ENCODE assay signal across 8 cellular contexts in genomic region chr17:45050680-45051059, GRCh38. TPM values are rescaled to one million over a fixed set of nuclear protein-coding genes. Genes with fewer than 3 reads are reported as not detected.
DNase-seq lines count a peak whose midpoint lies in the region; ATAC-seq and TF ChIP-seq lines count a peak whose summit lies in the region.

No MANE protein-coding gene starts in this region.

- peak; percentile 58 for DNase-seq in DMS 273 (lab: John Stamatoyannopoulos, UW; ENCODE audit: unreplicated experiment)
- no peak for DNase-seq in DMS 273 treated with DMSO at 0.1 percent for 48 hours (lab: John Stamatoyannopoulos, UW)
- peak; percentile 38 for DNase-seq in activated T-cell treated with anti-CD3 and anti-CD28 coated beads, Interleukin-2, amount 50 U/mL, for 4 hours
- DNase-seq in foreskin keratinocyte = peak; percentile 35 to 70
- no peak for DNase-seq in NCI-H1694 treated with DMSO at 0.1 percent for 48 hours (lab: John Stamatoyannopoulos, UW)

- H3K79me2 ChIP-seq in Loucy (ENCODE audit: insufficient read depth, low read length) = peaks cover 31% of the 10 kb centered on the region

- H3K9me3 Mint-ChIP-seq in activated T-cell treated with anti-CD3 and anti-CD28 coated beads, Interleukin-2, amount 50 U/mL, for 4 hours = no peaks in the 10 kb centered on the region

- TF ChIP-seq CTCF in Loucy (conservative IDR thresholded peaks at IDR 0.05; ENCODE audit: low read length) = no peak
- TF ChIP-seq CTCF in foreskin keratinocyte (conservative IDR thresholded peaks at IDR 0.05) = no peak

- no peaks in the 10 kb centered on the region for H3K9me3 ChIP-seq in Loucy (ENCODE audit: insufficient read depth, low read depth, low read length)

- ATAC-seq in activated T-cell treated with anti-CD3 and anti-CD28 coated beads, Interleukin-2, amount 50 U/mL, for 4 hours = peak; percentile 22 to 24
- ATAC-seq in foreskin keratinocyte (no peak), GM21526 (IDR thresholded peaks at IDR 0.05; ENCODE audit: low FRiP score, unreplicated experiment) (no peak)

- no peaks in the 10 kb centered on the region for H3K9me2 ChIP-seq in Loucy (replicated peaks; ENCODE audit: low read depth, low read length)

- H2AFZ ChIP-seq in Loucy (ENCODE audit: low read length) = peak overlapping the region; percentile 76

- H3K36me3 ChIP-seq in Loucy (ENCODE audit: insufficient read depth, low read length) = no peaks in the 10 kb centered on the region
- H3K36me3 ChIP-seq in rectal smooth muscle tissue (ENCODE audit: control insufficient read depth, insufficient read depth, low read length) = no peaks in the 10 kb centered on the region

- H3K4me1 ChIP-seq in Loucy (ENCODE audit: insufficient read depth, low read length, poor library complexity, severe bottlenecking) (peaks cover 21% of the 10 kb centered on the region), foreskin keratinocyte (peaks cover 17% of the 10 kb centered on the region), rectal smooth muscle tissue (ENCODE audit: control insufficient read depth, insufficient read depth, low read length) (peaks cover 9% of the 10 kb centered on the region)

- H3K9ac ChIP-seq in Loucy (ENCODE audit: low read depth, low read length, poor library complexity, severe bottlenecking) (peak overlapping the region; percentile 99), rectal smooth muscle tissue (ENCODE audit: low read length) (peak overlapping the region; percentile 93)

- peak overlapping the region; percentile 87 for H3K4me2 ChIP-seq in Loucy (ENCODE audit: low read depth, low read length, poor library complexity, severe bottlenecking)

- no peaks in the 10 kb centered on the region for H3K27me3 ChIP-seq in Loucy (ENCODE audit: insufficient read depth, low read length, poor library complexity, severe bottlenecking)
- no peaks in the 10 kb centered on the region for H3K27me3 ChIP-seq in foreskin keratinocyte
- H3K27me3 ChIP-seq in rectal smooth muscle tissue (ENCODE audit: control insufficient read depth, insufficient read depth, low read length) = no peaks in the 10 kb centered on the region

- no peaks in the 10 kb centered on the region for H4K20me1 ChIP-seq in Loucy (ENCODE audit: insufficient read depth, low read length, poor library complexity, severe bottlenecking)

- H3K4me1 Mint-ChIP-seq in activated T-cell treated with anti-CD3 and anti-CD28 coated beads, Interleukin-2, amount 50 U/mL, for 4 hours (ENCODE audit: low read depth) = peaks cover 37% of the 10 kb centered on the region

- H3K27me3 Mint-ChIP-seq in activated T-cell treated with anti-CD3 and anti-CD28 coated beads, Interleukin-2, amount 50 U/mL, for 4 hours (ENCODE audit: low read depth) = no peaks in the 10 kb centered on the region

- H3K4me3 ChIP-seq in Loucy (ENCODE audit: low read length, poor library complexity, severe bottlenecking) (peak overlapping the region; percentile 91), rectal smooth muscle tissue (ENCODE audit: low read length) (peak overlapping the region; percentile 94)

- no peaks in the 10 kb centered on the region; the same call in 1 of the 2 replicates for H3F3A ChIP-seq in Loucy (ENCODE audit: low read depth)

- peak overlapping the region; percentile 93 for H3K27ac ChIP-seq in foreskin keratinocyte
- peak overlapping the region; percentile 94 for H3K27ac ChIP-seq in rectal smooth muscle tissue (ENCODE audit: low read depth, low read length)

- H3K4me3 Mint-ChIP-seq in activated T-cell treated with anti-CD3 and anti-CD28 coated beads, Interleukin-2, amount 50 U/mL, for 4 hours = peak overlapping the region; percentile 88

- peaks cover 2% of the 10 kb centered on the region for H3K36me3 Mint-ChIP-seq in activated T-cell treated with anti-CD3 and anti-CD28 coated beads, Interleukin-2, amount 50 U/mL, for 4 hours (ENCODE audit: insufficient read depth)

RNA-seq across cellular contexts. Expression of gene DCAKD, which starts 0.8 kb away (rescaled TPM):
- 10 to 100 TPM; 17.3 to 21.1 (median 19.1) TPM for total RNA-seq in activated T-cell treated with anti-CD3 and anti-CD28 coated beads, Interleukin-2, amount 50 U/mL, for 4 hours
- 30.4 and 30.8 TPM in 2 replicates for total RNA-seq in foreskin keratinocyte
- 19.8 and 21.1 TPM in 2 replicates for polyA plus RNA-seq in foreskin keratinocyte

RNA-seq across cellular contexts. Expression of gene NMT1, which starts 10.4 kb away (rescaled TPM):
- 100 to 1,000 TPM; 228 to 255 (median 241) TPM for total RNA-seq in activated T-cell treated with anti-CD3 and anti-CD28 coated beads, Interleukin-2, amount 50 U/mL, for 4 hours
- 90.9 and 109 TPM in 2 replicates for total RNA-seq in foreskin keratinocyte
- polyA plus RNA-seq in foreskin keratinocyte = 188 and 193 TPM in 2 replicates

Comparison
In these comparisons a context has a peak if more than half of its experiments do, and no peak if none do; other contexts are left out.
1. DNase-seq: peak in DMS 273 (single experiment), activated T-cell treated with anti-CD3 and anti-CD28 coated beads, Interleukin-2, amount 50 U/mL, for 4 hours (single experiment) and foreskin keratinocyte (2 of 2); none in DMS 273 treated with DMSO at 0.1 percent for 48 hours (single experiment) and NCI-H1694 treated with DMSO at 0.1 percent for 48 hours (single experiment).
2. ATAC-seq: peak in activated T-cell treated with anti-CD3 and anti-CD28 coated beads, Interleukin-2, amount 50 U/mL, for 4 hours (2 of 2); none in foreskin keratinocyte (single experiment) and GM21526 (single experiment).